Comparison of ENCODE assay signal across 8 cellular contexts in the genomic region with DNA sequence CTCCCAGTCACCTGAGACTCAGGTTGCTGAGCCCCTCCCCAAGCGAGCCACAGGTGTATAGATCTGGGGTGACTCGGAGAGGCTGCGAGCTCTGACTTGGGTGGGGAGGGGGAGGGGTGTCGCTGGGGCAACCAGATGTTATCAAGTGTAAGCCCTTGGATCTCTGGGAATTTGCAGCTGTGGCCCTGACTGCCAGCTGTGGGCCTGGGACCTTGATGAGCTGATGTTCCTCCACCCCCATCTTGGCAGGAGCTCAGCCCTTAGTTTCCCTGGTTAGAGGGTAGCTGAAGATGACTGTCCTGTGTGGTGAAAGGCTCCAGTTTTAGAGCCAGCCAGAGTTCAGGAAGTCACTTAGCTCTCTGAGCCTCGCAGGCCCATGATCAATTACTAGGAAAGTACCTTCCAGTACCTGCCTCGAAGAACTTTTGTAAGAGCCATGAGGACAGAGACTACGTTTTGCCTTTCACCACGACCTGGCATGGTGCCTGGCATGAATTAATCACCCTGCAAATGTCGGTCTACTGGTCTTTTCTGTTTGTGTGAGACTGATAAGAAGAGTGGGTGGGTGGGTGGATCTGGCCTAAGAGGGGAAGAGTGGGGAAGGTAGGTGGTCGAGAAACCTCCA. TPM values are rescaled to one million over a fixed set of nuclear protein-coding genes. Genes with fewer than 3 reads are reported as not detected.
DNase-seq lines count a peak whose midpoint lies in the region; ATAC-seq and TF ChIP-seq lines count a peak whose summit lies in the region.

No MANE protein-coding gene starts in this region.

- no peaks in the 10 kb centered on the region for H3K9me3 ChIP-seq in tibial artery

- TF ChIP-seq CTCF in 22Rv1 (IDR thresholded peaks at IDR 0.05), result no peak
- no peak for TF ChIP-seq CTCF in tibial artery (IDR thresholded peaks at IDR 0.05)

- H3K4me3 Mint-ChIP-seq in activated T-helper 17 cell treated with anti-CD3 and anti-CD28 coated beads, Interleukin-2, amount 50 U/mL, for 72 hours, result no peak overlapping the region

- peak; percentile 89 for ATAC-seq in activated T-helper 17 cell treated with anti-CD3 and anti-CD28 coated beads, Interleukin-2, amount 50 U/mL, for 72 hours (replicated peaks)
- no peak for ATAC-seq in GM18867 (IDR thresholded peaks at IDR 0.05; ENCODE audit: unreplicated experiment)

- POLR2A ChIA-PET in HEK293T (lab: Yijun Ruan, JAX), result no interaction called here

- no peaks in the 10 kb centered on the region for H3K27me3 ChIP-seq in tibial artery

- intact Hi-C loops in tibial artery (cut with DNase I; ENCODE audit: low total_unique reads), result no loop called here

- no peaks in the 10 kb centered on the region for H3K36me3 ChIP-seq in tibial artery

- H3K27ac ChIP-seq in 22Rv1, result peak overlapping the region; percentile 77
- H3K27ac ChIP-seq in tibial artery, result peak overlapping the region; percentile 2 to 7

- no peaks in the 10 kb centered on the region for H3K9me3 Mint-ChIP-seq in activated T-helper 17 cell treated with anti-CD3 and anti-CD28 coated beads, Interleukin-2, amount 50 U/mL, for 72 hours

- H3K4me3 ChIP-seq in tibial artery, result no peak overlapping the region

- CTCF ChIA-PET in HEK293T (lab: Yijun Ruan, JAX), result interaction anchor here (1.4 kb wide), 2 partner anchors 13 to 49 kb away, joined by 3 to 6 read pairs; no protein-coding TSS in a partner anchor

- peaks cover 0 to 52% (median 15%) of the 10 kb centered on the region in 4 donors for H3K4me1 ChIP-seq in tibial artery

- peak overlapping the region; percentile 28 for H3K27ac Mint-ChIP-seq in activated T-helper 17 cell treated with anti-CD3 and anti-CD28 coated beads, Interleukin-2, amount 50 U/mL, for 72 hours

- H3K27me3 Mint-ChIP-seq in activated T-helper 17 cell treated with anti-CD3 and anti-CD28 coated beads, Interleukin-2, amount 50 U/mL, for 72 hours, result no peaks in the 10 kb centered on the region

- DNase-seq in H4 (ENCODE audit: low spot score), result peak; percentile 62
- peak; percentile 86 for DNase-seq in kidney glomerular epithelial cell (lab: John Stamatoyannopoulos, UW)
- peak in 1 of 2 donors; percentile 78 for DNase-seq in tibial artery
- DNase-seq in ecto neural progenitor cell (ENCODE audit: low spot score), result no peak
- DNase-seq in HEK293T (ENCODE audit: extremely low spot score), result no peak

- H3K36me3 Mint-ChIP-seq in activated T-helper 17 cell treated with anti-CD3 and anti-CD28 coated beads, Interleukin-2, amount 50 U/mL, for 72 hours (ENCODE audit: low read depth), result no peaks in the 10 kb centered on the region

- H3K4me1 Mint-ChIP-seq in activated T-helper 17 cell treated with anti-CD3 and anti-CD28 coated beads, Interleukin-2, amount 50 U/mL, for 72 hours, result peaks cover 14% of the 10 kb centered on the region

TF ChIP-seq in HEK293T, 16 proteins besides CTCF, POLR2A, EP300 and RAD21:
- TF ChIP-seq SP1 (IDR thresholded peaks at IDR 0.05) (no peak), TARDBP (IDR thresholded peaks at IDR 0.05) (no peak), ARNT (IDR thresholded peaks at IDR 0.05) (no peak)
TF ChIP-seq in HEK293T: peak in this region for 0.

RNA-seq across cellular contexts. Expression of gene YARS1, which starts 55.8 kb away (rescaled TPM):
- total RNA-seq in H4 (2014; rRNA removed; shearing (Covaris generic)), result 136 and 168 TPM in 2 replicates
- 100 to 1,000 TPM; 101 to 176 TPM for total RNA-seq in activated T-helper 17 cell treated with anti-CD3 and anti-CD28 coated beads, Interleukin-2, amount 50 U/mL, for 72 hours

RNA-seq across cellular contexts. Expression of gene S100PBP, which starts 56.1 kb away (rescaled TPM):
- 25.2 and 29.1 TPM in 2 replicates for total RNA-seq in H4 (2014; rRNA removed; shearing (Covaris generic))
- total RNA-seq in activated T-helper 17 cell treated with anti-CD3 and anti-CD28 coated beads, Interleukin-2, amount 50 U/mL, for 72 hours, result 10 to 100 TPM; 42.7 to 48.1 TPM

RNA-seq across cellular contexts. Expression of gene SYNC, which starts 58.8 kb away (rescaled TPM):
- 20.2 and 20.7 TPM in 2 replicates for total RNA-seq in H4 (2014; rRNA removed; shearing (Covaris generic))
- total RNA-seq in activated T-helper 17 cell treated with anti-CD3 and anti-CD28 coated beads, Interleukin-2, amount 50 U/mL, for 72 hours, result not detected

Comparison
In these comparisons a context has a peak if more than half of its experiments do, and no peak if none do; other contexts are left out.
1. DNase-seq: peak in H4 (single experiment) and kidney glomerular epithelial cell (single experiment); none in ecto neural progenitor cell (single experiment) and HEK293T (single experiment).
2. RNA of gene SYNC, which starts 58.8 kb away (total RNA-seq): 20.2 to 20.7 TPM in H4; not detected in activated T-helper 17 cell treated with anti-CD3 and anti-CD28 coated beads, Interleukin-2, amount 50 U/mL, for 72 hours; every median in the first group is over 10 times any median in the second.